ENCODE assay signal across 8 cellular contexts in the genomic region with DNA sequence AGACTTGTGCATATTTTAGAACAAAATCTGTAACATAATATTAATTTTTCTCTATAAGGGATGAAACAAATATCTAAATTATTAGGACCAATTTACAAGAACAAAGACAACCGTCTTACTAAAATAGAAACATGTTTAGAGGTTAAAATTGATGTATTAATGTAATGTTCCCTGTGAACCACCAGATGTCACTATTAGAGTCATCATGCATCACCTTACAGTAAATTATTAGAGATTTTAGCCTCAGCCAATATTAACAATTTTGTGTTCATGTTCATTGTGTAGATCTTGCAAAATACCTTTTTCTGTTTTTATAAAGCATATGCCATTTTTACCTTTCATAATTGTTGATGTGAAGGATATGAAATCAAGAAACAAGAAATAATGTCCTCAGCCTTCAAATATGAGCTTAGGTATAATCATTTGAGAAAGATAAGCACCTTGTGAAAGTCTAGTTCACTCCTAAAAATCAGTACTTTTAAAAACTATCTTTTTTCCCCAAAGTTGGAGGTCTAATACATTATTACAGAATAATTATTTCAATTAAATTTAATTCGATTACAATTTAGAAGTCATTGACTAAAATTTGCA.
DNase-seq lines count a peak whose midpoint lies in the region; ATAC-seq, FAIRE-seq and TF ChIP-seq lines count a peak whose summit lies in the region.

No MANE protein-coding gene starts in this region.

- CTCF ChIA-PET in K562 (lab: Yijun Ruan, JAX; ENCODE audit: low intra/inter-chr PET ratio), result interaction anchor here (0.7 kb wide), 1 partner anchor 1297 kb away, joined by 3 read pairs; no protein-coding TSS in a partner anchor

- no peaks in the 10 kb centered on the region for H3K4me1 ChIP-seq in Karpas-422 (ENCODE audit: low read length)
- no peaks in the 10 kb centered on the region for H3K4me1 ChIP-seq in K562 (replicated peaks in 1 of 2; ENCODE audit: control insufficient read depth in 2 of 2, insufficient read depth in 2 of 2, low read length in 2 of 2)

- H3K36me3 ChIP-seq in Karpas-422 (ENCODE audit: insufficient read depth, low read length) (no peaks in the 10 kb centered on the region), K562 (ENCODE audit: control insufficient read depth, insufficient read depth, low read length) (no peaks in the 10 kb centered on the region), neural cell (ENCODE audit: insufficient read depth, low read length) (no peaks in the 10 kb centered on the region)

- BruUV-seq in K562 (replicated peaks; lab: Mats Ljungman, UMichigan), result no TSS peak

- FAIRE-seq in GM19239 (lab: Jason Lieb, UNC) (no peak), K562 (lab: Jason Lieb, UNC) (no peak)

- H3K4me2 ChIP-seq in Karpas-422 (ENCODE audit: low read depth, low read length, poor library complexity, severe bottlenecking) (no peak overlapping the region), K562 (ENCODE audit: insufficient read depth, low read length) (no peak overlapping the region), neural cell (ENCODE audit: low read length) (no peak overlapping the region)

- no peak overlapping the region for H3K9ac ChIP-seq in Karpas-422 (ENCODE audit: low read length)
- H3K9ac ChIP-seq in K562 (ENCODE audit: insufficient read depth in 1 of 2, low read depth in 2 of 2, low read length in 2 of 2), result no peak overlapping the region
- no peak overlapping the region for H3K9ac ChIP-seq in neural cell (ENCODE audit: low read length)

- H3F3A ChIP-seq in neural cell (ENCODE audit: insufficient read depth, low read length, poor library complexity, severe bottlenecking), result no peaks in the 10 kb centered on the region

- H3K9me3 ChIP-seq in Karpas-422 (ENCODE audit: low read length), result no peaks in the 10 kb centered on the region
- H3K9me3 ChIP-seq in K562 (replicated peaks; ENCODE audit: control insufficient read depth, insufficient read depth, low read depth, low read length), result no peaks in the 10 kb centered on the region
- H3K9me3 ChIP-seq in neural cell (ENCODE audit: low read length), result no peaks in the 10 kb centered on the region

- H4K20me1 ChIP-seq in Karpas-422 (ENCODE audit: insufficient read depth, low read depth, low read length), result no peaks in the 10 kb centered on the region
- H4K20me1 ChIP-seq in K562 (replicated peaks; ENCODE audit: control insufficient read depth, insufficient read depth, low read length), result no peaks in the 10 kb centered on the region
- H4K20me1 ChIP-seq in neural cell (ENCODE audit: insufficient read depth), result no peaks in the 10 kb centered on the region

- H3K4me3 ChIP-seq in AG10803 (ENCODE audit: low read length) (no peak overlapping the region), Karpas-422 (ENCODE audit: low read length) (no peak overlapping the region), K562 (no peak overlapping the region), neural cell (ENCODE audit: low read length) (no peak overlapping the region)

- H3K27me3 ChIP-seq in Karpas-422 (ENCODE audit: low read length) (no peaks in the 10 kb centered on the region), K562 (ENCODE audit: control insufficient read depth in 2 of 2, insufficient read depth in 2 of 2, low read length in 2 of 2) (no peaks in the 10 kb centered on the region), neural cell (ENCODE audit: insufficient read depth, low read depth, low read length) (no peaks in the 10 kb centered on the region)

- H3K27ac ChIP-seq in Karpas-422 (ENCODE audit: low read length) (no peak overlapping the region), K562 (ENCODE audit: extremely low read depth, low read depth, low read length) (no peak overlapping the region), neural cell (ENCODE audit: low read length) (no peak overlapping the region)

- intact Hi-C loops in K562 (cut with micrococcal nuclease), result loop anchor here (5.0 kb wide), 1 partner anchor 879 kb away; no protein-coding TSS in a partner anchor

- in situ Hi-C loops in K562 (cut with MboI), result no loop called here

- TF ChIP-seq EP300 in K562 (IDR thresholded peaks at IDR 0.05; ENCODE audit: low read length), result no peak
- no peak for TF ChIP-seq EP300 in neural cell (conservative IDR thresholded peaks at IDR 0.05; ENCODE audit: poor library complexity, severe bottlenecking)

- H3K9me1 ChIP-seq in K562 (ENCODE audit: control insufficient read depth, insufficient read depth, low read length), result no peaks in the 10 kb centered on the region

- TF ChIP-seq RAD21 in K562 (CRISPR knock-in tag; conservative IDR thresholded peaks at IDR 0.05 in 1 of 2, IDR thresholded peaks at IDR 0.05 in 1 of 2), result peak; percentile 18 to 57
- peak; percentile 74 for TF ChIP-seq RAD21 in neural cell (conservative IDR thresholded peaks at IDR 0.05)

- peak; percentile 25 for DNase-seq in AG10803 (ENCODE audit: low read depth)
- DNase-seq in GM19239 (ENCODE audit: insufficient read length, low spot score), result peak; percentile 5
- DNase-seq in Karpas-422, result peak; percentile 49
- peak in 2 of 4 experiments; percentile 9 to 10 for DNase-seq in K562 (ENCODE audit: extremely low read depth in 1 of 4, low spot score in 3 of 4)
- no peak for DNase-seq in effector CD8-positive, alpha-beta T cell (lab: John Stamatoyannopoulos, UW)
- no peak for DNase-seq in middle frontal gyrus (ENCODE audit: extremely low spot score, low spot score)

- POLR2A ChIA-PET in K562 (lab: Yijun Ruan, JAX), result interaction anchor here (0.6 kb wide), 1 partner anchor 13 kb away, joined by 3 read pairs; no protein-coding TSS in a partner anchor

- ATAC-seq in K562 (no peak), GM21528 (IDR thresholded peaks at IDR 0.05; ENCODE audit: low FRiP score, unreplicated experiment) (no peak)

- TF ChIP-seq POLR2A in K562 (conservative IDR thresholded peaks at IDR 0.05), result no peak

- peak; percentile 67 for TF ChIP-seq CTCF in AG10803 (conservative IDR thresholded peaks at IDR 0.05; ENCODE audit: low read length)
- TF ChIP-seq CTCF in K562 (IDR thresholded peaks at IDR 0.05 in 2 of 3, conservative IDR thresholded peaks at IDR 0.05 in 1 of 3; ENCODE audit: insufficient read depth in 2 of 3, low read depth in 1 of 3, low read length in 3 of 3), result peak in 1 of 3 experiments; percentile 42; a peak in 2 of 6 replicates
- TF ChIP-seq CTCF in neural cell (IDR thresholded peaks at IDR 0.05; ENCODE audit: poor library complexity, severe bottlenecking), result peak; percentile 73

- no peaks in the 10 kb centered on the region for H3K79me2 ChIP-seq in Karpas-422 (ENCODE audit: low read length)
- H3K79me2 ChIP-seq in K562 (ENCODE audit: control insufficient read depth, insufficient read depth, low read length), result no peaks in the 10 kb centered on the region
- no peaks in the 10 kb centered on the region for H3K79me2 ChIP-seq in neural cell (replicated peaks; ENCODE audit: insufficient read depth, low read length)

- no peaks in the 10 kb centered on the region for H3K9me2 ChIP-seq in Karpas-422 (replicated peaks; ENCODE audit: insufficient read depth, low read length)
- H3K9me2 ChIP-seq in neural cell (ENCODE audit: insufficient read depth, low read length), result no peaks in the 10 kb centered on the region

- 7% methylated on average over 2 of the region's 2 CpGs for WGBS in K562 (ENCODE audit: insufficient coverage, low coverage, missing lambda C conversion rate)

- H2AFZ ChIP-seq in Karpas-422 (ENCODE audit: low read length) (no peak overlapping the region), K562 (ENCODE audit: low read depth, low read length) (no peak overlapping the region), neural cell (ENCODE audit: low read depth, low read length) (no peak overlapping the region)

TF ChIP-seq in K562, 482 proteins besides CTCF, POLR2A, EP300 and RAD21 (continues in another document):
- no peak for TF ChIP-seq XRCC3 (IDR thresholded peaks at IDR 0.05)
- TF ChIP-seq CCNT2 (IDR thresholded peaks at IDR 0.05; ENCODE audit: borderline replicate concordance, extremely low read depth, insufficient read length, low read depth, low read length), result no peak
- no peak for TF ChIP-seq PCBP2 (IDR thresholded peaks at IDR 0.05; ENCODE audit: low read depth, low read length, poor library complexity, severe bottlenecking)
- no peak for TF ChIP-seq ASH1L (IDR thresholded peaks at IDR 0.05; ENCODE audit: borderline replicate concordance, low read depth, partially characterized antibody)
- no peak for TF ChIP-seq KLF16 (IDR thresholded peaks at IDR 0.05)
- TF ChIP-seq ZC3H8 (IDR thresholded peaks at IDR 0.05), result no peak
- TF ChIP-seq CAMTA2 (CRISPR knock-in tag; conservative IDR thresholded peaks at IDR 0.05), result no peak

TF ChIP-seq in neural cell, 6 proteins besides CTCF, POLR2A, EP300 and RAD21:
- peak; percentile 81 for TF ChIP-seq SMC3 (conservative IDR thresholded peaks at IDR 0.05; ENCODE audit: poor library complexity)
- TF ChIP-seq POLR2AphosphoS5 (IDR thresholded peaks at IDR 0.05), result no peak
- TF ChIP-seq MXI1 (conservative IDR thresholded peaks at IDR 0.05; ENCODE audit: poor library complexity, severe bottlenecking), result no peak
- no peak for TF ChIP-seq TAF1 (IDR thresholded peaks at IDR 0.05; ENCODE audit: low read depth)
- no peak for TF ChIP-seq EZH2 (IDR thresholded peaks at IDR 0.05; ENCODE audit: borderline replicate concordance, insufficient read depth, low read length, poor library complexity, severe bottlenecking)
- TF ChIP-seq, protein P1, sequence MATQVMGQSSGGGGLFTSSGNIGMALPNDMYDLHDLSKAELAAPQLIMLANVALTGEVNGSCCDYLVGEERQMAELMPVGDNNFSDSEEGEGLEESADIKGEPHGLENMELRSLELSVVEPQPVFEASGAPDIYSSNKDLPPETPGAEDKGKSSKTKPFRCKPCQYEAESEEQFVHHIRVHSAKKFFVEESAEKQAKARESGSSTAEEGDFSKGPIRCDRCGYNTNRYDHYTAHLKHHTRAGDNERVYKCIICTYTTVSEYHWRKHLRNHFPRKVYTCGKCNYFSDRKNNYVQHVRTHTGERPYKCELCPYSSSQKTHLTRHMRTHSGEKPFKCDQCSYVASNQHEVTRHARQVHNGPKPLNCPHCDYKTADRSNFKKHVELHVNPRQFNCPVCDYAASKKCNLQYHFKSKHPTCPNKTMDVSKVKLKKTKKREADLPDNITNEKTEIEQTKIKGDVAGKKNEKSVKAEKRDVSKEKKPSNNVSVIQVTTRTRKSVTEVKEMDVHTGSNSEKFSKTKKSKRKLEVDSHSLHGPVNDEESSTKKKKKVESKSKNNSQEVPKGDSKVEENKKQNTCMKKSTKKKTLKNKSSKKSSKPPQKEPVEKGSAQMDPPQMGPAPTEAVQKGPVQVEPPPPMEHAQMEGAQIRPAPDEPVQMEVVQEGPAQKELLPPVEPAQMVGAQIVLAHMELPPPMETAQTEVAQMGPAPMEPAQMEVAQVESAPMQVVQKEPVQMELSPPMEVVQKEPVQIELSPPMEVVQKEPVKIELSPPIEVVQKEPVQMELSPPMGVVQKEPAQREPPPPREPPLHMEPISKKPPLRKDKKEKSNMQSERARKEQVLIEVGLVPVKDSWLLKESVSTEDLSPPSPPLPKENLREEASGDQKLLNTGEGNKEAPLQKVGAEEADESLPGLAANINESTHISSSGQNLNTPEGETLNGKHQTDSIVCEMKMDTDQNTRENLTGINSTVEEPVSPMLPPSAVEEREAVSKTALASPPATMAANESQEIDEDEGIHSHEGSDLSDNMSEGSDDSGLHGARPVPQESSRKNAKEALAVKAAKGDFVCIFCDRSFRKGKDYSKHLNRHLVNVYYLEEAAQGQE (IDR thresholded peaks at IDR 0.05; ENCODE audit: borderline replicate concordance), result no peak

Comparison
In these comparisons a context has a peak if more than half of its experiments do, and no peak if none do; other contexts are left out.
1. DNase-seq: peak in AG10803 (single experiment), GM19239 (single experiment) and Karpas-422 (single experiment); none in effector CD8-positive, alpha-beta T cell (single experiment) and middle frontal gyrus (single experiment).